Comparison of ENCODE assay signal across 11 cellular contexts in the genomic region with DNA sequence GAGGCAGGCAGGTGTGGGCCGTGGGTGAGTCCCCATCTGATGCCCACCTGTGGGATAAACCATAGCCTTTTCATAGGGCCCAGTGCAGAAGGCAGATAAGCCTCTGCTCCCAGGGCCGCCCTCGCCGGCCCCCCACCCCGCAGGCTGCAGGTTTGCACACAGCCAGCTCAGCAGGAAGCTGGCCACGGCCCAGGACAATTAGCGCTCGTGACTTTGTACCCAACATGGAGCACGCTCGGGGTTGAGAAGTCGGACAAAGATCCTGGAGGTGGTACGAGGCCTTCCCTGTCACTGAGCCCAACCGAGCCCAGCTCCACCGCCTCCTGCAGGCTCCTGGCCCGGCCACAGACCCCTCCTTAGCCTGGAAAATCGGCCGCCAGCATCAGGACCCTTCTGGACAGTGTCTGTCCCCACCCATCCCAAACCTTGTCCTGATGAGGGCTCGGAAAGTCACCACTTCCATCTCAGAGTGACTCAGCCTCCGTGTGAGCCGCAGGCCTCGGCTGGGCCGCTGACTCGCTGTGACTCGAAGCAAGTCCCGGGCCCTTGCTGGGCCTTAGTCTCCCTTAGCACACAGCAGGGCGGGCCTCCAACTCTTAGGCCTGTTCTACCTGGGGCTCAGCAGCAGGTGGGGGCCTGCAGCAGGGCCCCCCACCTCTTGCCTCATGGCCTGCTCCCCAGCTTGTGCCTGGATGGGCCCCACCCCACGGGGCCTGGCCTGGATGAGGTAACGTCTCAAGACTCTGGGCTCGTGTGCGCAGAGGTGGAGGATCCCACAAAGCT. TPM values are rescaled to one million over a fixed set of nuclear protein-coding genes. Genes with fewer than 3 reads are reported as not detected.
DNase-seq lines count a peak whose midpoint lies in the region; ATAC-seq lines count a peak whose summit lies in the region.
"Had no signal": no experiment of that assay in that cellular context is flagged by ENCODE, and none has a peak within 500 bp of the region (broad histone marks: within the 10 kb centered on the region; RNA-seq: fewer than 3 reads in every experiment).

No MANE protein-coding gene starts in this region.

- H3K27ac ChIP-seq in duodenal mucosa (ENCODE audit: low read depth, low read length) = peak overlapping the region; percentile 88
- peak overlapping the region; percentile 40 for H3K27ac ChIP-seq in trophoblast cell (ENCODE audit: low read depth, low read length)

- peak overlapping the region; percentile 32 for H2AFZ ChIP-seq in trophoblast cell (ENCODE audit: insufficient read depth, low read length, poor library complexity)

- H3K9me3 Mint-ChIP-seq in activated CD4-positive, alpha-beta T cell treated with anti-CD3 and anti-CD28 coated beads, Interleukin-2, amount 10 ng/mL, durations not matched to agents 7 days and 5 days = no peaks in the 10 kb centered on the region
- H3K9me3 Mint-ChIP-seq: activated naive CD8-positive, alpha-beta T cell treated with anti-CD3 and anti-CD28 coated beads, Interleukin-2, amount 10 ng/mL, durations not matched to agents 7 days and 5 days; mesothelial cell of epicardium; stimulated activated memory B cell treated with anti-CD40 and anti-IgM and Interleukin-4, amounts not matched to agents 10 μg/mL and 1 μg/mL and 100 μg/mL, for 72 hours had no signal

- peaks cover 25% of the 10 kb centered on the region for H3K79me1 ChIP-seq in trophoblast cell (ENCODE audit: low read length)

- H3K4me2 ChIP-seq in trophoblast cell (ENCODE audit: low read length) = no peak overlapping the region

- ATAC-seq in GM21529 (IDR thresholded peaks at IDR 0.05; ENCODE audit: unreplicated experiment) = no peak
- ATAC-seq in sciatic nerve = no peak
- ATAC-seq: stimulated activated memory B cell treated with anti-CD40 and anti-IgM and Interleukin-4, amounts not matched to agents 10 μg/mL and 1 μg/mL and 100 μg/mL, for 72 hours had no signal

- H2BK5ac ChIP-seq in trophoblast cell (ENCODE audit: low read depth, low read length, poor library complexity) = peak overlapping the region; percentile 34

- peak overlapping the region; percentile 73 for H4K8ac ChIP-seq in trophoblast cell (ENCODE audit: low read depth, low read length)

- H4K91ac ChIP-seq in trophoblast cell (ENCODE audit: low read depth, low read length) = peak overlapping the region; percentile 62

- peak overlapping the region; percentile 63 for H2AK5ac ChIP-seq in trophoblast cell (ENCODE audit: low read length)

- H3K9ac ChIP-seq in duodenal mucosa (ENCODE audit: low read depth in 1 of 2, low read length in 2 of 2) = peak overlapping the region; percentile 60 to 65
- no peak overlapping the region for H3K9ac ChIP-seq in trophoblast cell (ENCODE audit: low read length)

- no CpG with 5 or more reads among the region's 30 CpGs for WGBS in trophoblast cell (ENCODE audit: extremely low coverage, insufficient coverage, insufficient read length)

- H3K79me2 ChIP-seq in trophoblast cell (ENCODE audit: control insufficient read depth, insufficient read depth, low read length, poor library complexity) = no peaks in the 10 kb centered on the region

- H3K4me3 ChIP-seq in MG63 (no peak overlapping the region), duodenal mucosa (ENCODE audit: low read depth in 1 of 2, low read length in 2 of 2) (no peak overlapping the region), trophoblast cell (ENCODE audit: low read depth, low read length) (no peak overlapping the region)

- no peak overlapping the region for H3K23ac ChIP-seq in trophoblast cell (ENCODE audit: low read length)

- H3K36me3 Mint-ChIP-seq in activated CD4-positive, alpha-beta T cell treated with anti-CD3 and anti-CD28 coated beads, Interleukin-2, amount 10 ng/mL, durations not matched to agents 7 days and 5 days (ENCODE audit: low read depth) = no peaks in the 10 kb centered on the region
- H3K36me3 Mint-ChIP-seq: activated naive CD8-positive, alpha-beta T cell treated with anti-CD3 and anti-CD28 coated beads, Interleukin-2, amount 10 ng/mL, durations not matched to agents 7 days and 5 days had no signal

- H3K36me3 ChIP-seq in MG63 (no peaks in the 10 kb centered on the region), duodenal mucosa (ENCODE audit: control insufficient read depth in 1 of 2, insufficient read depth in 2 of 2, low read length in 2 of 2) (peaks cover 8 to 44% of the 10 kb centered on the region in 2 donors), trophoblast cell (ENCODE audit: control insufficient read depth in 1 of 2, insufficient read depth in 2 of 2, low read length in 2 of 2) (peaks cover 60% of the 10 kb centered on the region in 2 experiments)

- H3K4me1 ChIP-seq in duodenal mucosa (ENCODE audit: control insufficient read depth in 1 of 2, insufficient read depth in 2 of 2, low read length in 2 of 2) (peaks cover 27 to 33% of the 10 kb centered on the region in 2 donors), trophoblast cell (ENCODE audit: control insufficient read depth in 1 of 2, insufficient read depth in 2 of 2, low read length in 2 of 2) (peaks cover 27 to 32% of the 10 kb centered on the region in 2 experiments)

- intact Hi-C loops in sciatic nerve (cut with DNase I) = no loop called here

- H3K4ac ChIP-seq in trophoblast cell (ENCODE audit: low read depth, low read length) = peak overlapping the region; percentile 40

- H3K27me3 ChIP-seq in MG63 = no peaks in the 10 kb centered on the region
- H3K27me3 ChIP-seq in duodenal mucosa (ENCODE audit: control insufficient read depth in 1 of 2, insufficient read depth in 2 of 2, low read length in 2 of 2) = no peaks in the 10 kb centered on the region
- no peaks in the 10 kb centered on the region for H3K27me3 ChIP-seq in trophoblast cell (ENCODE audit: insufficient read depth, low read length)

- peak; percentile 53 for DNase-seq in GM04504 (ENCODE audit: low read depth)
- peak; percentile 86 for DNase-seq in MG63
- peak; percentile 62 to 68 for DNase-seq in trophoblast cell
- no peak for DNase-seq in sciatic nerve (ENCODE audit: low spot score)
- no peak for DNase-seq in activated CD4-positive, alpha-beta T cell treated with anti-CD3 and anti-CD28 coated beads, Interleukin-2, amount 10 ng/mL, durations not matched to agents 7 days and 5 days
- DNase-seq: activated naive CD8-positive, alpha-beta T cell treated with anti-CD3 and anti-CD28 coated beads, Interleukin-2, amount 10 ng/mL, durations not matched to agents 7 days and 5 days; NCI-H526 treated with DMSO at 0.1 percent for 48 hours had no signal

- no peaks in the 10 kb centered on the region for H3K9me3 ChIP-seq in MG63
- H3K9me3 ChIP-seq in duodenal mucosa (ENCODE audit: control insufficient read depth in 1 of 2, low read length in 2 of 2) = no peaks in the 10 kb centered on the region
- H3K9me3 ChIP-seq in trophoblast cell (ENCODE audit: insufficient read depth, low read depth, low read length) = peaks cover 5% of the 10 kb centered on the region

- H3K4me1 Mint-ChIP-seq in activated CD4-positive, alpha-beta T cell treated with anti-CD3 and anti-CD28 coated beads, Interleukin-2, amount 10 ng/mL, durations not matched to agents 7 days and 5 days = peaks cover 5% of the 10 kb centered on the region
- H3K4me1 Mint-ChIP-seq: stimulated activated memory B cell treated with anti-CD40 and anti-IgM and Interleukin-4, amounts not matched to agents 10 μg/mL and 1 μg/mL and 100 μg/mL, for 72 hours had no signal

- peak overlapping the region; percentile 76 for H3K18ac ChIP-seq in trophoblast cell (ENCODE audit: low read length)

- POLR2A ChIA-PET in activated CD4-positive, alpha-beta T cell treated with anti-CD3 and anti-CD28 coated beads, Interleukin-2, amount 10 ng/mL, durations not matched to agents 7 days and 5 days (lab: Charles Lee) = no interaction called here

- peak overlapping the region; percentile 59 for H2BK120ac ChIP-seq in trophoblast cell (ENCODE audit: insufficient read depth, low read length, poor library complexity)

- no peaks in the 10 kb centered on the region for H3K27me3 Mint-ChIP-seq in activated CD4-positive, alpha-beta T cell treated with anti-CD3 and anti-CD28 coated beads, Interleukin-2, amount 10 ng/mL, durations not matched to agents 7 days and 5 days
- H3K27me3 Mint-ChIP-seq: activated naive CD8-positive, alpha-beta T cell treated with anti-CD3 and anti-CD28 coated beads, Interleukin-2, amount 10 ng/mL, durations not matched to agents 7 days and 5 days; stimulated activated memory B cell treated with anti-CD40 and anti-IgM and Interleukin-4, amounts not matched to agents 10 μg/mL and 1 μg/mL and 100 μg/mL, for 72 hours had no signal

- peak overlapping the region; percentile 71 for H3K14ac ChIP-seq in trophoblast cell (ENCODE audit: low read length)

- peak overlapping the region; percentile 61 for H4K12ac ChIP-seq in trophoblast cell (ENCODE audit: low read depth, low read length)

- CTCF ChIA-PET in activated CD4-positive, alpha-beta T cell treated with anti-CD3 and anti-CD28 coated beads, Interleukin-2, amount 10 ng/mL, durations not matched to agents 7 days and 5 days (lab: Charles Lee) = interaction anchor here (0.6 to 1.4 kb wide), 2 partner anchors 21 to 27 kb away, joined by 3 to 4 read pairs; no protein-coding TSS in a partner anchor

- no peak overlapping the region for H3K27ac Mint-ChIP-seq in activated CD4-positive, alpha-beta T cell treated with anti-CD3 and anti-CD28 coated beads, Interleukin-2, amount 10 ng/mL, durations not matched to agents 7 days and 5 days
- H3K27ac Mint-ChIP-seq: activated naive CD8-positive, alpha-beta T cell treated with anti-CD3 and anti-CD28 coated beads, Interleukin-2, amount 10 ng/mL, durations not matched to agents 7 days and 5 days; mesothelial cell of epicardium; stimulated activated memory B cell treated with anti-CD40 and anti-IgM and Interleukin-4, amounts not matched to agents 10 μg/mL and 1 μg/mL and 100 μg/mL, for 72 hours had no signal

- no peak overlapping the region for H3K4me3 Mint-ChIP-seq in activated CD4-positive, alpha-beta T cell treated with anti-CD3 and anti-CD28 coated beads, Interleukin-2, amount 10 ng/mL, durations not matched to agents 7 days and 5 days
- H3K4me3 Mint-ChIP-seq: activated naive CD8-positive, alpha-beta T cell treated with anti-CD3 and anti-CD28 coated beads, Interleukin-2, amount 10 ng/mL, durations not matched to agents 7 days and 5 days; mesothelial cell of epicardium; stimulated activated memory B cell treated with anti-CD40 and anti-IgM and Interleukin-4, amounts not matched to agents 10 μg/mL and 1 μg/mL and 100 μg/mL, for 72 hours had no signal

- peak overlapping the region; percentile 16 for H2BK12ac ChIP-seq in trophoblast cell (ENCODE audit: low read length)

RNA-seq across cellular contexts. Expression of a gene that starts 22.7 kb away (rescaled TPM):
- total RNA-seq in MG63 (2014; rRNA removed; shearing (Covaris generic); ENCODE audit: low replicate concordance) = 4.7 and 4.9 TPM in 2 replicates
- 29.3 and 31.0 TPM in 2 replicates for polyA plus RNA-seq in trophoblast cell (2013)
- total RNA-seq in sciatic nerve = 1.8 TPM
- total RNA-seq in activated CD4-positive, alpha-beta T cell treated with anti-CD3 and anti-CD28 coated beads, Interleukin-2, amount 10 ng/mL, durations not matched to agents 7 days and 5 days = 1 to 10 TPM; 7.1 to 9.1 TPM

RNA-seq across cellular contexts. Expression of a gene that starts 29.9 kb away (rescaled TPM):
- not detected in 2 replicates for total RNA-seq in MG63 (2014; rRNA removed; shearing (Covaris generic); ENCODE audit: low replicate concordance)
- 0.21 and 0.25 TPM in 2 replicates for polyA plus RNA-seq in trophoblast cell (2013)
- total RNA-seq in sciatic nerve = not detected
- total RNA-seq in activated CD4-positive, alpha-beta T cell treated with anti-CD3 and anti-CD28 coated beads, Interleukin-2, amount 10 ng/mL, durations not matched to agents 7 days and 5 days = not detected
- total RNA-seq: activated naive CD8-positive, alpha-beta T cell treated with anti-CD3 and anti-CD28 coated beads, Interleukin-2, amount 10 ng/mL, durations not matched to agents 7 days and 5 days had no signal

Comparison
In these comparisons a context has a peak if more than half of its experiments do, and no peak if none do; other contexts are left out.
1. DNase-seq: peak in GM04504 (single experiment), MG63 (single experiment) and trophoblast cell (2 of 2); none in sciatic nerve (single experiment) and activated CD4-positive, alpha-beta T cell treated with anti-CD3 and anti-CD28 coated beads, Interleukin-2, amount 10 ng/mL, durations not matched to agents 7 days and 5 days (single experiment).